ENCODE assay signal across 20 cellular contexts in the genomic region with DNA sequence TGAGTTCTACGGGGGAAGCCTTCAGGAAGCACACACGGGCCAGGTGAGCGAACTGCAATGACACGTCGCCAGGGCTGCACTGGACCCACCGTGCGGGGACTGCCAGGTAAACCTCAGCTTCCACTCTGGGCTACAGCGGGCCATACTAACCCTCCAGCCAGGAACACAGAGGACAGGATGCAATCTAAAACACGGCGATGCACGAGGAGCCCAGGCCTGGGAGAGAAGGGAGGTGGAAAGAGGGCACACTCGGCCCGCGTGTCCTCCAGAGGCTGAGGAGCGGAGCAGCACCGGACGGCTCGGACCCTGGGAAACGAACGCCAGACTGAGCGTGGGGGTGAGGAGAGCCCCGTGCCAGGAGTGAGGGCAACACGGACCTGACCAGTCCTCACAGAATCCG.
DNase-seq lines count a peak whose midpoint lies in the region; ATAC-seq, FAIRE-seq and TF ChIP-seq lines count a peak whose summit lies in the region.
"Had no signal": no experiment of that assay in that cellular context is flagged by ENCODE, and none has a peak within 500 bp of the region (broad histone marks: within the 10 kb centered on the region; RNA-seq: fewer than 3 reads in every experiment).

No MANE protein-coding gene starts in this region.

- H3K4me3 ChIP-seq in HepG2 (replicated peaks in 1 of 3; ENCODE audit: insufficient read depth in 1 of 3, low read depth in 2 of 3, low read length in 3 of 3) (no peak overlapping the region), right lobe of liver (no peak overlapping the region), osteoblast (ENCODE audit: insufficient read depth, low read length) (no peak overlapping the region)
- H3K4me3 ChIP-seq: K562, skin epidermis had no signal

- H3K36me3 ChIP-seq in HepG2 (replicated peaks in 1 of 2; ENCODE audit: control insufficient read depth in 1 of 2, insufficient read depth in 2 of 2, low read length in 2 of 2) = no peaks in the 10 kb centered on the region; a peak in 1 of 5 replicates
- no peaks in the 10 kb centered on the region for H3K36me3 ChIP-seq in right lobe of liver
- H3K36me3 ChIP-seq in osteoblast (ENCODE audit: insufficient read depth, low read length) = no peaks in the 10 kb centered on the region

- TF ChIP-seq CTCF in HepG2 (CRISPR knock-in tag; IDR thresholded peaks at IDR 0.05) (no peak), right lobe of liver (IDR thresholded peaks at IDR 0.05) (no peak), brain (conservative IDR thresholded peaks at IDR 0.05) (no peak), osteoblast (IDR thresholded peaks at IDR 0.05; ENCODE audit: extremely low read depth, low read depth, low read length) (no peak)

- peaks cover 13% of the 10 kb centered on the region; the same call in 1 of the 2 replicates for H4K20me1 ChIP-seq in HepG2 (ENCODE audit: insufficient read depth, low read length)
- peaks cover 2% of the 10 kb centered on the region for H4K20me1 ChIP-seq in osteoblast (ENCODE audit: insufficient read depth, low read length)

- H3K27me3 ChIP-seq in HepG2 (ENCODE audit: control insufficient read depth in 1 of 2, insufficient read depth in 2 of 2, low read length in 2 of 2) (no peaks in the 10 kb centered on the region), right lobe of liver (no peaks in the 10 kb centered on the region), osteoblast (ENCODE audit: insufficient read depth, low read length) (no peaks in the 10 kb centered on the region)

- H3K36me3 Mint-ChIP-seq in brain = peaks cover 26% of the 10 kb centered on the region
- H3K36me3 Mint-ChIP-seq in naive thymus-derived CD8-positive, alpha-beta T cell = peaks cover 0 to 2% (median 0%) of the 10 kb centered on the region in 3 donors

- peak overlapping the region; percentile 49 to 96 (median 66) for H3K27ac Mint-ChIP-seq in brain
- peak overlapping the region in 9 of 10 donors; percentile 38 to 86 (median 71) for H3K27ac Mint-ChIP-seq in naive thymus-derived CD8-positive, alpha-beta T cell

- no peak for FAIRE-seq in HepG2 (lab: Jason Lieb, UNC)
- FAIRE-seq: K562 had no signal

- CTCF ChIA-PET in HepG2 (lab: Yijun Ruan, JAX; ENCODE audit: low intra/inter-chr PET ratio, low total read pairs) = no interaction called here

- TF ChIP-seq POLR2A in HepG2 (IDR thresholded peaks at IDR 0.05; ENCODE audit: insufficient read depth in 1 of 2, low read depth in 2 of 2, low read length in 2 of 2) (no peak), right lobe of liver (IDR thresholded peaks at IDR 0.05) (no peak)

- peaks cover 75% of the 10 kb centered on the region for H3K4me1 Mint-ChIP-seq in brain
- peaks cover 23 to 52% (median 45%) of the 10 kb centered on the region in 4 donors for H3K4me1 Mint-ChIP-seq in naive thymus-derived CD8-positive, alpha-beta T cell

- H3K4me2 ChIP-seq in HepG2 (ENCODE audit: low read depth, low read length) (no peak overlapping the region), osteoblast (ENCODE audit: insufficient read depth, low read length) (no peak overlapping the region)

- BruUV-seq in HepG2 (replicated peaks; lab: Mats Ljungman, UMichigan) = no TSS peak

- DNase-seq in HepG2 (ENCODE audit: low spot score) = no peak
- DNase-seq in right lobe of liver = no peak
- DNase-seq in naive thymus-derived CD8-positive, alpha-beta T cell = no peak
- no peak for DNase-seq in osteoblast (ENCODE audit: insufficient read length, low spot score, missing footprints)
- DNase-seq in pons (ENCODE audit: low spot score) = no peak
- DNase-seq in GOT3 (lab: John Stamatoyannopoulos, UW) = no peak
- DNase-seq: activated effector memory CD4-positive, alpha-beta T cell treated with anti-CD3 and anti-CD28 coated beads, Interleukin-2, amount 50 U/mL, for 16 hours; anterior cingulate cortex; cerebellar nuclear complex; HCEC 1CT; left cardiac atrium; NCI-H2081; NCI-H510A treated with DMSO at 0.1 percent for 48 hours; Right ventricle myocardium superior; stimulated activated CD4-positive, alpha-beta T cell treated with anti-CD3 and anti-CD28 coated beads, Interleukin-4, amount 100 ng/mL, for 24 hours; substantia nigra had no signal

- peak overlapping the region in 1 of 5 experiments; percentile 59 for H3K4me3 Mint-ChIP-seq in brain
- H3K4me3 Mint-ChIP-seq in naive thymus-derived CD8-positive, alpha-beta T cell = peak overlapping the region in 9 of 10 donors; percentile 36 to 86 (median 66)

- H2AFZ ChIP-seq in HepG2 (ENCODE audit: low read length) = no peak overlapping the region
- no peak overlapping the region for H2AFZ ChIP-seq in osteoblast (ENCODE audit: low read length)

- H3K4me1 ChIP-seq in HepG2 (ENCODE audit: insufficient read depth, low read length) (peaks cover 6% of the 10 kb centered on the region; the same call in 1 of the 2 replicates), right lobe of liver (peaks cover 0 to 38% (median 17%) of the 10 kb centered on the region in 4 donors), osteoblast (ENCODE audit: insufficient read depth, low read length) (peaks cover 3% of the 10 kb centered on the region)

- no peak overlapping the region for H3K27ac ChIP-seq in HepG2 (ENCODE audit: extremely low read length, insufficient read depth, low read length)
- no peak overlapping the region for H3K27ac ChIP-seq in right lobe of liver
- H3K27ac ChIP-seq in osteoblast (ENCODE audit: low read depth, low read length) = no peak overlapping the region
- H3K27ac ChIP-seq: skin epidermis had no signal

- no peak overlapping the region for H3K9ac ChIP-seq in HepG2 (ENCODE audit: insufficient read depth, low read depth, low read length)

- peaks cover 0 to 6% (median 3%) of the 10 kb centered on the region in 5 experiments for H3K9me3 Mint-ChIP-seq in brain
- no peaks in the 10 kb centered on the region for H3K9me3 Mint-ChIP-seq in naive thymus-derived CD8-positive, alpha-beta T cell

- H3K79me2 ChIP-seq in HepG2 (ENCODE audit: insufficient read depth, low read length) (peaks cover 46% of the 10 kb centered on the region), osteoblast (ENCODE audit: insufficient read depth, low read length) (peaks cover 13% of the 10 kb centered on the region)

- ATAC-seq in HepG2 = no peak
- ATAC-seq in right lobe of liver = no peak
- no peak for ATAC-seq in naive thymus-derived CD8-positive, alpha-beta T cell
- no peak for ATAC-seq in GM18867 (IDR thresholded peaks at IDR 0.05; ENCODE audit: unreplicated experiment)
- ATAC-seq: K562, left cardiac atrium had no signal

- TF ChIP-seq RAD21 in HepG2 (CRISPR knock-in tag; IDR thresholded peaks at IDR 0.05) = no peak

- peaks cover 3% of the 10 kb centered on the region for H3K27me3 Mint-ChIP-seq in brain
- H3K27me3 Mint-ChIP-seq in naive thymus-derived CD8-positive, alpha-beta T cell = no peaks in the 10 kb centered on the region

- no peaks in the 10 kb centered on the region for H3K9me3 ChIP-seq in HepG2 (ENCODE audit: low read length)
- H3K9me3 ChIP-seq in right lobe of liver = no peaks in the 10 kb centered on the region
- H3K9me3 ChIP-seq in osteoblast (ENCODE audit: low read depth, low read length) = no peaks in the 10 kb centered on the region

- in situ Hi-C loops in HepG2 (cut with HindIII; ENCODE audit: extremely low pct_ligation_motif_present, low pct_unique_long_range_greater_than_20kb) = no loop called here

- POLR2A ChIA-PET in HepG2 (lab: Yijun Ruan, JAX) = no interaction called here
- POLR2A ChIA-PET in naive thymus-derived CD8-positive, alpha-beta T cell (lab: Charles Lee) = interaction anchor here (1.2 to 2.4 kb wide), 3 partner anchors 10 to 49 kb away, joined by 5 to 13 read pairs (median 6); no protein-coding TSS in a partner anchor

- intact Hi-C loops in HepG2 (cut with micrococcal nuclease; ENCODE audit: unreplicated experiment) = no loop called here
- intact Hi-C loops in right lobe of liver (cut with DNase I) = no loop called here

- no peak for TF ChIP-seq EP300 in HepG2 (IDR thresholded peaks at IDR 0.05; ENCODE audit: low read depth in 2 of 2, low read length in 2 of 2)
- no peak for TF ChIP-seq EP300 in HepG2 (CRISPR knock-in tag; IDR thresholded peaks at IDR 0.05; ENCODE audit: borderline replicate concordance)

- WGBS in HepG2 (ENCODE audit: low lambda C conversion rate) = 97% methylated on average over 24 of the region's 24 CpGs
- WGBS in right lobe of liver (ENCODE audit: insufficient coverage, low coverage, low lambda C conversion rate, missing lambda C conversion rate) = 82% methylated on average over 7 of the region's 24 CpGs

TF ChIP-seq in HepG2, 621 proteins besides CTCF, POLR2A, EP300 and RAD21:
- TF ChIP-seq IRF2 (CRISPR knock-in tag; IDR thresholded peaks at IDR 0.05) (no peak), AGO2 (optimal IDR thresholded peaks at IDR 0.05; ENCODE audit: low read depth, low read length) (peak; percentile 61), RCOR2 (CRISPR knock-in tag; IDR thresholded peaks at IDR 0.05) (no peak), ZNF253 (CRISPR knock-in tag; IDR thresholded peaks at IDR 0.05; ENCODE audit: borderline replicate concordance) (no peak)
- TF ChIP-seq, protein P1, sequence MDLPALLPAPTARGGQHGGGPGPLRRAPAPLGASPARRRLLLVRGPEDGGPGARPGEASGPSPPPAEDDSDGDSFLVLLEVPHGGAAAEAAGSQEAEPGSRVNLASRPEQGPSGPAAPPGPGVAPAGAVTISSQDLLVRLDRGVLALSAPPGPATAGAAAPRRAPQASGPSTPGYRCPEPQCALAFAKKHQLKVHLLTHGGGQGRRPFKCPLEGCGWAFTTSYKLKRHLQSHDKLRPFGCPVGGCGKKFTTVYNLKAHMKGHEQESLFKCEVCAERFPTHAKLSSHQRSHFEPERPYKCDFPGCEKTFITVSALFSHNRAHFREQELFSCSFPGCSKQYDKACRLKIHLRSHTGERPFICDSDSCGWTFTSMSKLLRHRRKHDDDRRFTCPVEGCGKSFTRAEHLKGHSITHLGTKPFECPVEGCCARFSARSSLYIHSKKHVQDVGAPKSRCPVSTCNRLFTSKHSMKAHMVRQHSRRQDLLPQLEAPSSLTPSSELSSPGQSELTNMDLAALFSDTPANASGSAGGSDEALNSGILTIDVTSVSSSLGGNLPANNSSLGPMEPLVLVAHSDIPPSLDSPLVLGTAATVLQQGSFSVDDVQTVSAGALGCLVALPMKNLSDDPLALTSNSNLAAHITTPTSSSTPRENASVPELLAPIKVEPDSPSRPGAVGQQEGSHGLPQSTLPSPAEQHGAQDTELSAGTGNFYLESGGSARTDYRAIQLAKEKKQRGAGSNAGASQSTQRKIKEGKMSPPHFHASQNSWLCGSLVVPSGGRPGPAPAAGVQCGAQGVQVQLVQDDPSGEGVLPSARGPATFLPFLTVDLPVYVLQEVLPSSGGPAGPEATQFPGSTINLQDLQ (CRISPR knock-in tag; IDR thresholded peaks at IDR 0.05) = no peak
